In the genomic region with DNA sequence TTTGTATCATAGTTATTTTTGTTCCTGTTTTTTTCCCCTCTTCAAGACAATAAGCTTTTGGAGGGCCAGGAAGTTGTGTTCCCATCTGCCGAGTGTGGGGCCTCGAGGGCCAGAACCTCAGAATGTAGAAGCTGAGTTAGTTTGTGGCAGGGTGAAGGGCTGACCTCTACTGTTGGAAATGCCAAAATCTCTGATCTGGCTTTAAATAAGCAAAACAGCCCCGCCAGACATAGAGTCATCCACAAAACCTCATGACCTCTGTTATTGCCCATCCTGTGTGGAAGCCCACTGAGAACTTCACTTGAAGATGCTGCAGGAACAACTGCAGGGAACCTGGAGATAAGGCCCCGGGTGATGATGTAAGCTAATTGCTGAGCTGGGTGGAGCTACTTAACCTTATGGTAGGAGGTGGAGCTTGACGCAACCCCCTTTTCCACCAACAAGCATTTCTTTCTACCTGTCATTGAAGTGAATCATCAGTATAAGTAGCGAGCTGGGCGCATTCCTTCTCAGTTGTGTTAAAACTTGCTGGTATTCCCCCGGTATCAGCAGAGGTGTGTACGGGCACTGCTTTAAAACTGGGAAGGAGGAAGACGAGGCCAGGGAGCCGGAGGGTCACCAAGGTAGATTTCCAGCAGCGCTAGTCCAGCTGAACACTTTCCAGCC, we compare ENCODE assay signal across 9 cellular contexts.
DNase-seq lines count a peak whose midpoint lies in the region; ATAC-seq and TF ChIP-seq lines count a peak whose summit lies in the region.
"Had no signal": no experiment of that assay in that cellular context is flagged by ENCODE, and none has a peak within 500 bp of the region (broad histone marks: within the 10 kb centered on the region; RNA-seq: fewer than 3 reads in every experiment).

No MANE protein-coding gene starts in this region.

- no peak overlapping the region for H3K27ac ChIP-seq in IMR-90 (ENCODE audit: insufficient read depth, low read length)
- H3K27ac ChIP-seq in lung (ENCODE audit: low read depth in 1 of 2, low read length in 1 of 2): peak overlapping the region in 1 of 2 donors; percentile 48

- peak; percentile 25 for DNase-seq in AG10803 (ENCODE audit: low read depth)
- peak; percentile 53 for DNase-seq in IMR-90
- no peak for DNase-seq in chondrocyte (ENCODE audit: low spot score)
- DNase-seq in lung (ENCODE audit: low spot score): peak; percentile 81
- DNase-seq in GM13976 (ENCODE audit: low spot score): no peak
- no peak for DNase-seq in SHP77 (lab: John Stamatoyannopoulos, UW)
- no peak for DNase-seq in NCI-H526 (lab: John Stamatoyannopoulos, UW)
- DNase-seq: CD4-positive, alpha-beta T cell had no signal

- H2BK20ac ChIP-seq in IMR-90 (ENCODE audit: low read depth, low read length): peak overlapping the region; percentile 11; the same call in 1 of the 2 replicates

- peak overlapping the region; percentile 61 for H3K4ac ChIP-seq in IMR-90 (ENCODE audit: low read depth, low read length)

- H4K5ac ChIP-seq in IMR-90 (ENCODE audit: low read depth, low read length): no peak overlapping the region

- peak overlapping the region; percentile 65 for H3K4me3 Mint-ChIP-seq in chondrocyte (ENCODE audit: unreplicated experiment)
- H3K4me3 Mint-ChIP-seq: CD4-positive, alpha-beta T cell had no signal

- peak overlapping the region; percentile 94 for H3K27ac Mint-ChIP-seq in chondrocyte (ENCODE audit: unreplicated experiment)
- H3K27ac Mint-ChIP-seq: CD4-positive, alpha-beta T cell had no signal

- peaks cover 19% of the 10 kb centered on the region for H3K9me1 ChIP-seq in IMR-90 (ENCODE audit: insufficient read depth, low read length)

- no peak for TF ChIP-seq CTCF in AG10803 (conservative IDR thresholded peaks at IDR 0.05; ENCODE audit: low read length)
- no peak for TF ChIP-seq CTCF in IMR-90 (conservative IDR thresholded peaks at IDR 0.05; ENCODE audit: low read depth, low read length)
- TF ChIP-seq CTCF in chondrocyte (IDR thresholded peaks at IDR 0.05): peak; percentile 16
- TF ChIP-seq CTCF in lung (IDR thresholded peaks at IDR 0.05; ENCODE audit: control extremely low read depth, extremely low read depth): no peak
- no peak for TF ChIP-seq CTCF in GM13976 (IDR thresholded peaks at IDR 0.05; ENCODE audit: borderline replicate concordance, control extremely low read depth, extremely low read depth, insufficient read depth, missing control alignments)

- POLR2A ChIA-PET in IMR-90 (lab: Charles Lee; ENCODE audit: unreplicated experiment): no interaction called here

- H3K4me1 ChIP-seq in IMR-90 (ENCODE audit: control insufficient read depth, insufficient read depth, low read length): peaks cover 20% of the 10 kb centered on the region
- peaks cover 12 to 17% of the 10 kb centered on the region in 2 donors for H3K4me1 ChIP-seq in lung (ENCODE audit: control insufficient read depth in 2 of 2, insufficient read depth in 2 of 2, low read length in 2 of 2)

- no peaks in the 10 kb centered on the region for H3K36me3 ChIP-seq in IMR-90 (ENCODE audit: control insufficient read depth, insufficient read depth, low read length)
- no peaks in the 10 kb centered on the region for H3K36me3 ChIP-seq in lung (ENCODE audit: control insufficient read depth in 2 of 2, insufficient read depth in 2 of 2, low read length in 2 of 2)

- no peaks in the 10 kb centered on the region for H3K9me3 Mint-ChIP-seq in chondrocyte (ENCODE audit: low read depth)
- H3K9me3 Mint-ChIP-seq: CD4-positive, alpha-beta T cell had no signal

- H3K9ac ChIP-seq in IMR-90 (ENCODE audit: low read depth, low read length): no peak overlapping the region

- ATAC-seq in IMR-90 (ENCODE audit: low read depth): no peak
- ATAC-seq in lung (ENCODE audit: insufficient read depth, low FRiP score): peak; percentile 44
- no peak for ATAC-seq in GM21786 (IDR thresholded peaks at IDR 0.05; ENCODE audit: unreplicated experiment)

- H4K91ac ChIP-seq in IMR-90 (ENCODE audit: insufficient read depth, low read depth, low read length): peak overlapping the region; percentile 34

- 80% methylated on average over 5 of the region's 12 CpGs; no CpG with 5 or more reads in 1 of the 2 experiments for WGBS in IMR-90 (ENCODE audit: extremely low coverage in 2 of 2, insufficient read length in 1 of 2), 2 experiments
- WGBS in lung, 2 donors: 64 to 78% methylated on average over 12 of the region's 12 CpGs

- H4K8ac ChIP-seq in IMR-90 (ENCODE audit: low read depth in 2 of 2, low read length in 2 of 2): peak overlapping the region in 1 of 2 experiments; percentile 34; a peak in 1 of 4 replicates

- H3K4me1 Mint-ChIP-seq in chondrocyte (ENCODE audit: low read depth): peaks cover 61% of the 10 kb centered on the region

- H2AK9ac ChIP-seq in IMR-90 (replicated peaks; ENCODE audit: low read depth, low read length, poor library complexity): no peak overlapping the region

- dilution Hi-C loops in IMR-90 (cut with HindIII; ENCODE audit: low sequenced_read_pairs, unreplicated experiment): no loop called here

- TF ChIP-seq POLR2A in IMR-90 (IDR thresholded peaks at IDR 0.05; ENCODE audit: low read depth, low read length): no peak

- no peak overlapping the region for H3K4me2 ChIP-seq in IMR-90 (ENCODE audit: low read depth, low read length)

- no peak for TF ChIP-seq RAD21 in IMR-90 (IDR thresholded peaks at IDR 0.05; ENCODE audit: low read length)

- H2BK120ac ChIP-seq in IMR-90 (ENCODE audit: low read depth, low read length): peak overlapping the region; percentile 29; the same call in 1 of the 2 replicates

- intact Hi-C loops in IMR-90 (cut with micrococcal nuclease): no loop called here

- in situ Hi-C loops in IMR-90 (cut with MboI; ENCODE audit: low sequenced_read_pairs) (no loop called here), GM13976 (cut with MboI; ENCODE audit: low sequenced_read_pairs, unreplicated experiment) (no loop called here)

- no peak overlapping the region for H2AFZ ChIP-seq in IMR-90 (replicated peaks; ENCODE audit: low read length, poor library complexity)

- H3K56ac ChIP-seq in IMR-90 (ENCODE audit: extremely low read depth, insufficient read depth, low read length): no peak overlapping the region

- no peaks in the 10 kb centered on the region for H4K20me1 ChIP-seq in IMR-90 (ENCODE audit: insufficient read depth, low read length)

- H2AK5ac ChIP-seq in IMR-90 (ENCODE audit: low read depth, low read length): peak overlapping the region; percentile 67; the same call in 1 of the 2 replicates

- no peak overlapping the region for H3K18ac ChIP-seq in IMR-90 (ENCODE audit: low read depth, low read length)

- H3K23ac ChIP-seq in IMR-90 (ENCODE audit: low read depth, low read length): no peak overlapping the region

- H3K14ac ChIP-seq in IMR-90 (replicated peaks; ENCODE audit: low read depth, low read length): 0 out of 2 replicates have a peak overlapping the region, but pooled peaks have one; percentile 4

- H3K27me3 Mint-ChIP-seq in chondrocyte (ENCODE audit: low read depth): no peaks in the 10 kb centered on the region

- CTCF ChIA-PET in IMR-90 (lab: Yijun Ruan, JAX): no interaction called here

- peak overlapping the region; percentile 57; the same call in 2 of the 3 replicates for H2BK15ac ChIP-seq in IMR-90 (ENCODE audit: low read depth, low read length)

- no peak overlapping the region for H3K4me3 ChIP-seq in AG10803 (ENCODE audit: low read length)
- H3K4me3 ChIP-seq in IMR-90 (ENCODE audit: insufficient read depth, low read depth, low read length): no peak overlapping the region; the same call in 1 of the 2 replicates
- H3K4me3 ChIP-seq in lung: no peak overlapping the region

- BruUV-seq in IMR-90 (replicated peaks; lab: Mats Ljungman, UMichigan): no TSS peak

- no peaks in the 10 kb centered on the region for H3K36me3 Mint-ChIP-seq in chondrocyte (ENCODE audit: low read depth)

- no peaks in the 10 kb centered on the region for H3K9me3 ChIP-seq in IMR-90 (ENCODE audit: control insufficient read depth, insufficient read depth, low read length)
- H3K9me3 ChIP-seq in lung (ENCODE audit: control insufficient read depth in 2 of 2, insufficient read depth in 1 of 2, low read length in 1 of 2): no peaks in the 10 kb centered on the region

- no peak overlapping the region for H2BK5ac ChIP-seq in IMR-90 (ENCODE audit: low read depth, low read length, poor library complexity, severe bottlenecking)

- peaks cover 0 to 18% of the 10 kb centered on the region in 2 experiments; a peak in 2 of 4 replicates for H3K79me1 ChIP-seq in IMR-90 (ENCODE audit: low read depth in 1 of 2, low read length in 2 of 2)

- no peaks in the 10 kb centered on the region for H3K27me3 ChIP-seq in IMR-90 (ENCODE audit: control insufficient read depth, insufficient read depth, low read length)
- H3K27me3 ChIP-seq in lung (ENCODE audit: control insufficient read depth, insufficient read depth): no peaks in the 10 kb centered on the region

TF ChIP-seq in IMR-90, 13 proteins besides CTCF, POLR2A, EP300 and RAD21:
- TF ChIP-seq CEBPB (IDR thresholded peaks at IDR 0.05; ENCODE audit: low read depth, low read length) (peak; percentile 29; the same call in 1 of the 2 replicates), MAZ (IDR thresholded peaks at IDR 0.05; ENCODE audit: borderline replicate concordance, low read depth, low read length) (no peak)

Comparison
In these comparisons a context has a peak if more than half of its experiments do, and no peak if none do; other contexts are left out.
1. DNase-seq: peak in AG10803 (single experiment), IMR-90 (single experiment) and lung (single experiment); none in chondrocyte (single experiment), GM13976 (single experiment), SHP77 (0 of 2) and NCI-H526 (0 of 2).